1 cellular context compared by ENCODE assay signal in the genomic region with DNA sequence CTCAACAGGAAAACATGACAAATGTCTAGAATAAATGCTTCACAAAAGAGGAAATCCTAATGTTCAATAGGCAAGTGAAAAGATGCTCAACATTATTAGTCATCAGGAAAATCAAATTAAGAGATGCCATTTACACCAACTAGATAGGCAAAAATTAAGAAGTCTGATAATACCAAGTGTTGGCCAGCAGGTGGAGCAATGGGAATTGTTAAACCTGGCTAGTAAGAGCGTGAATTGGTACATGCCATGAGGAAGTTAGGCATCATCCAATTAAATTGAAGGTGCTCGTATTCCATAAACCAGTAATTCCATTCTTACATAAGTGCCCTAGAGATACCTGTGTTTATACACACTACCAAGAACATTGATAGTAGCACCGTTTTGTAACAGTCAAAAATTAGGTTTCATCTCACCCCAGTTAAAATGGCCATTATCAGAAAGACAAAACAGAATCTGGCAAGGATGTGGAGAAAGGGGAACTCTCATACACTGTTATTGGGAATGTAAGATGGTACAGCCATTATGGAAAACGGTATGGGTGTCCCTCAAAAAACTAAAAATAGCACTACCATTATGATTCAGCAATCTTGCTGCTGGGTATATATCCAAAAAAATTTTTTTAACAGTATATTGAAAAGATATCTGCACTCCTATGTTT.
TF ChIP-seq lines count a peak whose summit lies in the region.

No MANE protein-coding gene starts in this region.

TF ChIP-seq in GM23338, 12 proteins besides CTCF, POLR2A, EP300 and RAD21 (continued from another document):
- TF ChIP-seq, protein P1, sequence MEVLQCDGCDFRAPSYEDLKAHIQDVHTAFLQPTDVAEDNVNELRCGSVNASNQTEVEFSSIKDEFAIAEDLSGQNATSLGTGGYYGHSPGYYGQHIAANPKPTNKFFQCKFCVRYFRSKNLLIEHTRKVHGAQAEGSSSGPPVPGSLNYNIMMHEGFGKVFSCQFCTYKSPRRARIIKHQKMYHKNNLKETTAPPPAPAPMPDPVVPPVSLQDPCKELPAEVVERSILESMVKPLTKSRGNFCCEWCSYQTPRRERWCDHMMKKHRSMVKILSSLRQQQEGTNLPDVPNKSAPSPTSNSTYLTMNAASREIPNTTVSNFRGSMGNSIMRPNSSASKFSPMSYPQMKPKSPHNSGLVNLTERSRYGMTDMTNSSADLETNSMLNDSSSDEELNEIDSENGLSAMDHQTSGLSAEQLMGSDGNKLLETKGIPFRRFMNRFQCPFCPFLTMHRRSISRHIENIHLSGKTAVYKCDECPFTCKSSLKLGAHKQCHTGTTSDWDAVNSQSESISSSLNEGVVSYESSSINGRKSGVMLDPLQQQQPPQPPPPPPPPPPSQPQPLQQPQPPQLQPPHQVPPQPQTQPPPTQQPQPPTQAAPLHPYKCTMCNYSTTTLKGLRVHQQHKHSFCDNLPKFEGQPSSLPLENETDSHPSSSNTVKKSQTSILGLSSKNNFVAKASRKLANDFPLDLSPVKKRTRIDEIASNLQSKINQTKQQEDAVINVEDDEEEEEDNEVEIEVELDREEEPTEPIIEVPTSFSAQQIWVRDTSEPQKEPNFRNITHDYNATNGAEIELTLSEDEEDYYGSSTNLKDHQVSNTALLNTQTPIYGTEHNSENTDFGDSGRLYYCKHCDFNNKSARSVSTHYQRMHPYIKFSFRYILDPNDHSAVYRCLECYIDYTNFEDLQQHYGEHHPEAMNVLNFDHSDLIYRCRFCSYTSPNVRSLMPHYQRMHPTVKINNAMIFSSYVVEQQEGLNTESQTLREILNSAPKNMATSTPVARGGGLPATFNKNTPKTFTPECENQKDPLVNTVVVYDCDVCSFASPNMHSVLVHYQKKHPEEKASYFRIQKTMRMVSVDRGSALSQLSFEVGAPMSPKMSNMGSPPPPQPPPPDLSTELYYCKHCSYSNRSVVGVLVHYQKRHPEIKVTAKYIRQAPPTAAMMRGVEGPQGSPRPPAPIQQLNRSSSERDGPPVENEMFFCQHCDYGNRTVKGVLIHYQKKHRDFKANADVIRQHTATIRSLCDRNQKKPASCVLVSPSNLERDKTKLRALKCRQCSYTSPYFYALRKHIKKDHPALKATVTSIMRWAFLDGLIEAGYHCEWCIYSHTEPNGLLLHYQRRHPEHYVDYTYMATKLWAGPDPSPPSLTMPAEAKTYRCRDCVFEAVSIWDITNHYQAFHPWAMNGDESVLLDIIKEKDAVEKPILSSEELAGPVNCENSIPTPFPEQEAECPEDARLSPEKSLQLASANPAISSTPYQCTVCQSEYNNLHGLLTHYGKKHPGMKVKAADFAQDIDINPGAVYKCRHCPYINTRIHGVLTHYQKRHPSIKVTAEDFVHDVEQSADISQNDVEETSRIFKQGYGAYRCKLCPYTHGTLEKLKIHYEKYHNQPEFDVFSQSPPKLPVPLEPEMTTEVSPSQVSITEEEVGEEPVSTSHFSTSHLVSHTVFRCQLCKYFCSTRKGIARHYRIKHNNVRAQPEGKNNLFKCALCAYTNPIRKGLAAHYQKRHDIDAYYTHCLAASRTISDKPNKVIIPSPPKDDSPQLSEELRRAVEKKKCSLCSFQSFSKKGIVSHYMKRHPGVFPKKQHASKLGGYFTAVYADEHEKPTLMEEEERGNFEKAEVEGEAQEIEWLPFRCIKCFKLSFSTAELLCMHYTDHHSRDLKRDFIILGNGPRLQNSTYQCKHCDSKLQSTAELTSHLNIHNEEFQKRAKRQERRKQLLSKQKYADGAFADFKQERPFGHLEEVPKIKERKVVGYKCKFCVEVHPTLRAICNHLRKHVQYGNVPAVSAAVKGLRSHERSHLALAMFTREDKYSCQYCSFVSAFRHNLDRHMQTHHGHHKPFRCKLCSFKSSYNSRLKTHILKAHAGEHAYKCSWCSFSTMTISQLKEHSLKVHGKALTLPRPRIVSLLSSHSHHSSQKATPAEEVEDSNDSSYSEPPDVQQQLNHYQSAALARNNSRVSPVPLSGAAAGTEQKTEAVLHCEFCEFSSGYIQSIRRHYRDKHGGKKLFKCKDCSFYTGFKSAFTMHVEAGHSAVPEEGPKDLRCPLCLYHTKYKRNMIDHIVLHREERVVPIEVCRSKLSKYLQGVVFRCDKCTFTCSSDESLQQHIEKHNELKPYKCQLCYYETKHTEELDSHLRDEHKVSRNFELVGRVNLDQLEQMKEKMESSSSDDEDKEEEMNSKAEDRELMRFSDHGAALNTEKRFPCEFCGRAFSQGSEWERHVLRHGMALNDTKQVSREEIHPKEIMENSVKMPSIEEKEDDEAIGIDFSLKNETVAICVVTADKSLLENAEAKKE (CRISPR knock-in tag; IDR thresholded peaks at IDR 0.05), result no peak
